ENCODE assay signal across 10 cellular contexts in genomic region chr10:124737221-124737620, GRCh38. TPM values are rescaled to one million over a fixed set of nuclear protein-coding genes. Genes with fewer than 3 reads are reported as not detected.
DNase-seq lines count a peak whose midpoint lies in the region; ATAC-seq and TF ChIP-seq lines count a peak whose summit lies in the region.
"Had no signal": no experiment of that assay in that cellular context is flagged by ENCODE, and none has a peak within 500 bp of the region (broad histone marks: within the 10 kb centered on the region; RNA-seq: fewer than 3 reads in every experiment).

No MANE protein-coding gene starts in this region.

- DNase-seq in right atrium auricular region (ENCODE audit: low spot score), result peak; percentile 53
- DNase-seq in Right ventricle myocardium inferior (ENCODE audit: missing footprints), result no peak
- DNase-seq in effector memory CD4-positive, alpha-beta T cell, result no peak
- DNase-seq in neural crest cell (ENCODE audit: low read depth, low spot score), result no peak
- no peak for DNase-seq in stimulated activated naive CD4-positive, alpha-beta T cell treated with Interleukin-2 at 50 U/mL for 16 hours (lab: John Stamatoyannopoulos, UW)
- no peak for DNase-seq in NCI-H2196 treated with DMSO at 0.1 percent for 48 hours (lab: John Stamatoyannopoulos, UW; ENCODE audit: unreplicated experiment)
- DNase-seq in activated T-cell treated with anti-CD3 and anti-CD28 coated beads for 4 hours, result no peak
- DNase-seq in stimulated activated naive CD4-positive, alpha-beta T cell (lab: John Stamatoyannopoulos, UW), result no peak
- DNase-seq: NCI-H510A had no signal

- H3K4me3 ChIP-seq in right atrium auricular region, result no peak overlapping the region
- H3K4me3 ChIP-seq in effector memory CD4-positive, alpha-beta T cell (ENCODE audit: insufficient read depth, low read depth, low read length, poor library complexity, severe bottlenecking), result no peak overlapping the region
- H3K4me3 ChIP-seq: cardiac muscle cell had no signal

- no peaks in the 10 kb centered on the region for H3K27me3 ChIP-seq in right atrium auricular region
- H3K27me3 ChIP-seq in effector memory CD4-positive, alpha-beta T cell (replicated peaks; ENCODE audit: control insufficient read depth, insufficient read depth, low read length, poor library complexity, severe bottlenecking), result no peaks in the 10 kb centered on the region
- H3K27me3 ChIP-seq: cardiac muscle cell had no signal

- no peaks in the 10 kb centered on the region for H3K36me3 ChIP-seq in right atrium auricular region
- H3K36me3 ChIP-seq in effector memory CD4-positive, alpha-beta T cell (ENCODE audit: control insufficient read depth, insufficient read depth, low read length), result no peaks in the 10 kb centered on the region
- H3K36me3 ChIP-seq: cardiac muscle cell had no signal

- TF ChIP-seq CTCF in right atrium auricular region (IDR thresholded peaks at IDR 0.05), result no peak
- no peak for TF ChIP-seq CTCF in neural crest cell (conservative IDR thresholded peaks at IDR 0.05)

- no peak for ATAC-seq in Right ventricle myocardium inferior

- peaks cover 53% of the 10 kb centered on the region for H3K4me1 Mint-ChIP-seq in neural crest cell

- no peaks in the 10 kb centered on the region for H3K9me3 Mint-ChIP-seq in neural crest cell

- peaks cover 0 to 100% of the 10 kb centered on the region in 2 donors for H3K4me1 ChIP-seq in right atrium auricular region
- H3K4me1 ChIP-seq in effector memory CD4-positive, alpha-beta T cell (ENCODE audit: control insufficient read depth, insufficient read depth, low read length, poor library complexity, severe bottlenecking), result peaks cover 100% of the 10 kb centered on the region

- H3K36me3 Mint-ChIP-seq in neural crest cell (ENCODE audit: low read depth), result no peaks in the 10 kb centered on the region

- no peaks in the 10 kb centered on the region for H3K9me3 ChIP-seq in right atrium auricular region
- no peaks in the 10 kb centered on the region for H3K9me3 ChIP-seq in effector memory CD4-positive, alpha-beta T cell (ENCODE audit: control insufficient read depth, low read length)

- no peak overlapping the region for H3K27ac Mint-ChIP-seq in neural crest cell (ENCODE audit: unreplicated experiment)

- H3K27me3 Mint-ChIP-seq in neural crest cell (ENCODE audit: low read depth), result no peaks in the 10 kb centered on the region

- intact Hi-C loops in Right ventricle myocardium inferior (cut with DNase I), result loop anchor here (2.0 kb wide), 1 partner anchor 14 kb away; no protein-coding TSS in a partner anchor

- H3K4me3 Mint-ChIP-seq in neural crest cell, result peak overlapping the region; percentile 57

- H3K27ac ChIP-seq in right atrium auricular region, result peak overlapping the region; percentile 78 to 79
- peak overlapping the region; percentile 43 for H3K27ac ChIP-seq in effector memory CD4-positive, alpha-beta T cell (ENCODE audit: insufficient read depth, low read length, poor library complexity, severe bottlenecking)

RNA-seq across cellular contexts. Expression of gene FAM53B, which starts 7.0 kb away (rescaled TPM):
- 10 to 100 TPM; 30.3 to 31.1 TPM for total RNA-seq in right atrium auricular region
- 41.2 TPM for total RNA-seq in Right ventricle myocardium inferior
- 41.3 TPM in 2 replicates for total RNA-seq in neural crest cell

RNA-seq across cellular contexts. Expression of gene EEF1AKMT2, which starts 54.5 kb away (rescaled TPM):
- total RNA-seq in right atrium auricular region (10 to 100 TPM in 1 of 2 donors, 1 to 10 TPM in 1; 9.6 to 10.2 TPM), Right ventricle myocardium inferior (11.4 TPM), neural crest cell (18.2 and 21.9 TPM in 2 replicates)
